ENCODE assay signal across 8 cellular contexts in genomic region chr14:76203086-76204001, GRCh38. TPM values are rescaled to one million over a fixed set of nuclear protein-coding genes. Genes with fewer than 3 reads are reported as not detected.
DNase-seq lines count a peak whose midpoint lies in the region; ATAC-seq and TF ChIP-seq lines count a peak whose summit lies in the region.

No MANE protein-coding gene starts in this region.

- DNase-seq in 8988T (peak; percentile 11), dermis microvascular lymphatic vessel endothelial cell (ENCODE audit: low read depth in 2 of 2) (peak; percentile 36 to 90), sigmoid colon (peak; percentile 83), NCI-H1105 treated with DMSO at 0.1 percent for 48 hours (lab: John Stamatoyannopoulos, UW) (no peak), NCI-H1436 (lab: John Stamatoyannopoulos, UW) (no peak)

- H3K27me3 ChIP-seq in sigmoid colon: no peaks in the 10 kb centered on the region

- peak; percentile 59 for ATAC-seq in GM18861 (IDR thresholded peaks at IDR 0.05; ENCODE audit: unreplicated experiment)
- peak; percentile 65 for ATAC-seq in HG03196 (IDR thresholded peaks at IDR 0.05; ENCODE audit: unreplicated experiment)
- no peak for ATAC-seq in GM18519 (IDR thresholded peaks at IDR 0.05; ENCODE audit: low FRiP score, unreplicated experiment)

- H3K9me3 ChIP-seq in sigmoid colon: no peaks in the 10 kb centered on the region

- H3K4me3 ChIP-seq in sigmoid colon: no peak overlapping the region

- no peak for TF ChIP-seq CTCF in sigmoid colon (IDR thresholded peaks at IDR 0.05)

- no peak for TF ChIP-seq EP300 in sigmoid colon (IDR thresholded peaks at IDR 0.05)

- peaks cover 0 to 14% (median 5%) of the 10 kb centered on the region in 4 donors for H3K4me1 ChIP-seq in sigmoid colon

- peak overlapping the region in 2 of 4 donors; percentile 9 to 55 for H3K27ac ChIP-seq in sigmoid colon

- 88 to 89% methylated on average over 11 of the region's 11 CpGs for WGBS in sigmoid colon, 2 donors

- H3K36me3 ChIP-seq in sigmoid colon: peaks cover 0 to 56% (median 8%) of the 10 kb centered on the region in 4 donors

- TF ChIP-seq POLR2A in sigmoid colon (IDR thresholded peaks at IDR 0.05): no peak

- intact Hi-C loops in sigmoid colon (cut with DNase I): no loop called here

RNA-seq across cellular contexts. Expression of gene GPATCH2L, which starts 51.6 kb away (rescaled TPM):
- 31.7 and 46.1 TPM in 2 replicates for total RNA-seq in dermis microvascular lymphatic vessel endothelial cell
- 10 to 100 TPM; 40.7 to 76.4 (median 47.9) TPM for total RNA-seq in sigmoid colon
- 10 to 100 TPM in 1 of 3 donors, 1 to 10 TPM in 2; 1.8 to 11.4 (median 2.1) TPM for polyA plus RNA-seq in sigmoid colon

Comparison
In these comparisons a context has a peak if more than half of its experiments do, and no peak if none do; other contexts are left out.
1. DNase-seq: peak in 8988T (single experiment), dermis microvascular lymphatic vessel endothelial cell (2 of 2) and sigmoid colon (single experiment); none in NCI-H1105 treated with DMSO at 0.1 percent for 48 hours (single experiment) and NCI-H1436 (single experiment).